ENCODE assay signal across 23 cellular contexts in the genomic region with DNA sequence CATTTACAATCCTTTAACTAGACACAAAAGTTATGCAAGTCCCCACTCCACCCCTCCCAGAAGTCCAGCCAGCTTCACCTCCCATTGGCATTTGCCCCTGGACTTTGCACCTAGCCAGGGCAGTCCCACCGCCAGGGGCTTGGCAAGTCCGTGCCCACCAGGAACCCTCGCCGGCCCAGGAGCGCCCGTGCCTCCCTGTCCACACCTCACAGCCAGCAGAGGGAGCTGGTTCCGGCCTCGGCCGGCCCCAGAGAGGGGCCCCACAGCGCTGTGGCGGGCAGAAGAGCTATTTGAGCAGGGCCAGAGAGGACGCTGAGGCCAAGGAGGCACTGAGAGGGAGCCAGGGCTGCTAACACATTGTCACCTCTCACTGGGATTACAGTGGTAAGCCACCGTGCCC.
"Had no signal": no experiment of that assay in that cellular context is flagged by ENCODE, and none has a peak within 500 bp of the region (broad histone marks: within the 10 kb centered on the region; RNA-seq: fewer than 3 reads in every experiment).

No MANE protein-coding gene starts in this region.

- H3K36me3 Mint-ChIP-seq: neural progenitor cell had no signal

- DNase-seq: colonic mucosa; dermis blood vessel endothelial cell; heart right ventricle; hypothalamus; immature natural killer cell; kidney; left colon; left ventricle myocardium superior; mesenchymal stem cell; midbrain; nucleus accumbens; ovary; stimulated activated CD4-positive, alpha-beta T cell treated with anti-CD3 and anti-CD28 coated beads, Interleukin-2, amount 100 ng/mL, for 48 hours; transverse colon had no signal

- ATAC-seq: heart right ventricle; left colon; left ventricle myocardium superior; natural killer cell treated with Interleukin-12 subunit alpha and Interleukin-12 subunit beta and Interleukin-15 and Interleukin-18, amount 100 ng/mL, for 72 hours; right cardiac atrium had no signal

- H3K4me1 Mint-ChIP-seq: immature natural killer cell, neural progenitor cell had no signal

- H2AFZ ChIP-seq: neural progenitor cell had no signal

- H3K27me3 ChIP-seq: colonic mucosa, heart right ventricle, neural progenitor cell, ovary, transverse colon had no signal

- H3K4me3 Mint-ChIP-seq: immature natural killer cell; natural killer cell treated with Interleukin-12 subunit alpha and Interleukin-12 subunit beta and Interleukin-15 and Interleukin-18, amount 100 ng/mL, for 72 hours; neural progenitor cell; stimulated activated naive CD8-positive, alpha-beta T cell treated with anti-CD3 and anti-CD28 coated beads, Interleukin-15, Interleukin-2, amounts not matched to agents 100 ng/mL and 50 ng/mL, for 24 hours had no signal

- H3K27me3 Mint-ChIP-seq: natural killer cell treated with Interleukin-12 subunit alpha and Interleukin-12 subunit beta and Interleukin-15 and Interleukin-18, amount 100 ng/mL, for 72 hours; stimulated activated naive CD8-positive, alpha-beta T cell treated with anti-CD3 and anti-CD28 coated beads, Interleukin-15, Interleukin-2, amounts not matched to agents 100 ng/mL and 50 ng/mL, for 24 hours had no signal

- H3K9me3 Mint-ChIP-seq: neural progenitor cell had no signal

- FAIRE-seq: frontal cortex, kidney, urothelium cell line had no signal

- H3K4me1 ChIP-seq: colonic mucosa, heart right ventricle, neural progenitor cell, transverse colon had no signal

- H3K4me2 ChIP-seq: neural progenitor cell, smooth muscle cell had no signal

- H3K9ac ChIP-seq: neural progenitor cell had no signal

- H3K27ac Mint-ChIP-seq: immature natural killer cell; natural killer cell treated with Interleukin-12 subunit alpha and Interleukin-12 subunit beta and Interleukin-15 and Interleukin-18, amount 100 ng/mL, for 72 hours; neural progenitor cell; stimulated activated naive CD8-positive, alpha-beta T cell treated with anti-CD3 and anti-CD28 coated beads, Interleukin-15, Interleukin-2, amounts not matched to agents 100 ng/mL and 50 ng/mL, for 24 hours had no signal

- H3K27ac ChIP-seq: colonic mucosa, heart right ventricle, neural progenitor cell, ovary, thoracic aorta, transverse colon had no signal

- H3K4me3 ChIP-seq: colonic mucosa, heart right ventricle, lung, neural progenitor cell, ovary, smooth muscle cell, thoracic aorta, transverse colon had no signal

- H3K36me3 ChIP-seq: colonic mucosa, heart right ventricle, neural progenitor cell, ovary, thoracic aorta, transverse colon had no signal

- H3K9me3 ChIP-seq: colonic mucosa, ovary, thoracic aorta, transverse colon had no signal
